Comparison of ENCODE assay signal across 2 cellular contexts in genomic region chr15:94857466-94857865, GRCh38.
TF ChIP-seq lines count a peak whose summit lies in the region.

No MANE protein-coding gene starts in this region.

TF ChIP-seq in WTC11, 78 proteins besides CTCF, POLR2A, EP300 and RAD21:
- TF ChIP-seq JAZF1 (CRISPR knock-in tag; IDR thresholded peaks at IDR 0.05) (no peak), CBFB (CRISPR knock-in tag; IDR thresholded peaks at IDR 0.05; ENCODE audit: low read depth) (no peak)

TF ChIP-seq in H1, 55 proteins besides CTCF, POLR2A, EP300 and RAD21:
- TF ChIP-seq CBX8 (IDR thresholded peaks at IDR 0.05; ENCODE audit: borderline replicate concordance, low read depth, low read length) (no peak), JUND (IDR thresholded peaks at IDR 0.05; ENCODE audit: low read length) (no peak), RBBP5 (IDR thresholded peaks at IDR 0.05; ENCODE audit: borderline replicate concordance, low read depth, low read length) (no peak), CREB1 (IDR thresholded peaks at IDR 0.05) (no peak), SIX5 (IDR thresholded peaks at IDR 0.05; ENCODE audit: low read depth, low read length) (no peak), CHD1 (IDR thresholded peaks at IDR 0.05; ENCODE audit: low read depth, low read length) (no peak), SP2 (IDR thresholded peaks at IDR 0.05; ENCODE audit: low read length) (no peak), RNF2 (IDR thresholded peaks at IDR 0.05; ENCODE audit: borderline replicate concordance, low read depth, low read length, missing control alignments, poor library complexity, severe bottlenecking) (no peak), CTBP2 (IDR thresholded peaks at IDR 0.05; ENCODE audit: borderline replicate concordance, insufficient read depth, insufficient read length, low read length) (no peak), HDAC6 (IDR thresholded peaks at IDR 0.05; ENCODE audit: low read depth, low read length) (no peak), SAP30 (IDR thresholded peaks at IDR 0.05; ENCODE audit: insufficient read depth, insufficient replicate concordance, low read length) (no peak), POU5F1 (IDR thresholded peaks at IDR 0.05; ENCODE audit: low read depth, low read length) (no peak), JUN (IDR thresholded peaks at IDR 0.05; ENCODE audit: low read depth, low read length) (no peak), NANOG (IDR thresholded peaks at IDR 0.05; ENCODE audit: insufficient read depth, low read depth, low read length, poor library complexity, severe bottlenecking) (no peak), BCL11A (IDR thresholded peaks at IDR 0.05; ENCODE audit: low read depth in 2 of 2, low read length in 2 of 2) (no peak)
- TF ChIP-seq, protein P1, sequence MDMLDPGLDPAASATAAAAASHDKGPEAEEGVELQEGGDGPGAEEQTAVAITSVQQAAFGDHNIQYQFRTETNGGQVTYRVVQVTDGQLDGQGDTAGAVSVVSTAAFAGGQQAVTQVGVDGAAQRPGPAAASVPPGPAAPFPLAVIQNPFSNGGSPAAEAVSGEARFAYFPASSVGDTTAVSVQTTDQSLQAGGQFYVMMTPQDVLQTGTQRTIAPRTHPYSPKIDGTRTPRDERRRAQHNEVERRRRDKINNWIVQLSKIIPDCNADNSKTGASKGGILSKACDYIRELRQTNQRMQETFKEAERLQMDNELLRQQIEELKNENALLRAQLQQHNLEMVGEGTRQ (IDR thresholded peaks at IDR 0.05; ENCODE audit: low read length), result no peak
